ENCODE assay signal across 19 cellular contexts in the genomic region with DNA sequence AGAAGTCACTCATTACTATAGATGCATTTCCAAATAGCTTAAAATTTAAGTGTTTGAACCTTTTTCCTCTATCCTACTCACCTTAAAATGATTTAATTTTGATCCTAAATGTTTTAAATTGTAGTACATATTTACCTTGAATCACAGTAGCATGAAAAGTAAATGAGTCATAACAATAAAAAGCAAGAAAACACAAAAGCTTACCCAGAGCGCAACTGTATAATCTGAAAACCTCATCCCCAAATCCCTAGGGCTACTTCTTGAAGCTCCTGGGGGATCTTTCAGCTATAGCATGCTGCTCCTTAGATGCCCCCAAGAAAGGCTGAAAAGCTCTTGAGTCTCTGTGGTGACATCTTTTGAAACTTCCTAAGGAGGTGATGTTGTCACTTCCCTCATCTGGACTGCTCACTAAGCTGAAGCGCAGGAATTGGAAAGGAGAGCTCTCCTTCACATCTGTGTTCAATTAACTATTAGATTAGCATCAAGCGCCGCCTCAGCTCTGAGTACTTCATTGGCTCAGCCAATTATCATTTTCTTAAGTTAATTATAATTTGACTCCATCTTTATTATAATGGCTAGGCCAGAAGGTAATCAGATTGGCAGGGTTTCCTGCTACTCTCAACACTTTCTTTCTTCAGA.
"Had no signal": no experiment of that assay in that cellular context is flagged by ENCODE, and none has a peak within 500 bp of the region (broad histone marks: within the 10 kb centered on the region; RNA-seq: fewer than 3 reads in every experiment).

No MANE protein-coding gene starts in this region.

- H3K27ac ChIP-seq: dorsolateral prefrontal cortex, heart left ventricle, tibial artery, uterus had no signal

- H3K27me3 ChIP-seq: dorsolateral prefrontal cortex, heart left ventricle, tibial artery, uterus had no signal

- H3K27ac Mint-ChIP-seq: activated CD4-positive, alpha-beta T cell treated with anti-CD3 and anti-CD28 coated beads, Interleukin-2, amount 10 ng/mL, durations not matched to agents 24 days and 14 days; activated CD8-positive, alpha-beta T cell treated with anti-CD3 and anti-CD28 coated beads, Interleukin-2, amount 10 ng/mL, durations not matched to agents 7 days and 5 days; activated naive CD8-positive, alpha-beta T cell treated with anti-CD3 and anti-CD28 coated beads, Interleukin-2, amount 10 ng/mL, durations not matched to agents 7 days and 5 days; activated T-helper 1 cell treated with anti-CD3 and anti-CD28 coated beads, Interleukin-12 subunit alpha, Interleukin-12 subunit beta, Interleukin-2, Interleukin-4 antibody, amounts not matched to agents 30 ng/mL and 10 ng/mL and 1 ng/mL, durations not matched to agents 14 hours and 24 hours and 36 hours; immature natural killer cell; natural killer cell treated with Interleukin-12 subunit alpha and Interleukin-12 subunit beta and Interleukin-15 and Interleukin-18, amount 100 ng/mL, for 72 hours; stimulated activated memory B cell treated with anti-CD40 and anti-IgM and Interleukin-4, amounts not matched to agents 10 μg/mL and 1 μg/mL and 100 μg/mL, for 72 hours; T-helper 2 cell treated with Interferon-gamma antibody and Interleukin-4, amounts not matched to agents 5 μg/mL and 100 μg/mL, for 36 hours had no signal

- H3K9me3 Mint-ChIP-seq: activated CD4-positive, alpha-beta T cell treated with anti-CD3 and anti-CD28 coated beads, Interleukin-2, amount 10 ng/mL, durations not matched to agents 24 days and 14 days; activated naive CD8-positive, alpha-beta T cell treated with anti-CD3 and anti-CD28 coated beads, Interleukin-2, amount 10 ng/mL, durations not matched to agents 7 days and 5 days; activated T-helper 1 cell treated with anti-CD3 and anti-CD28 coated beads, Interleukin-12 subunit alpha, Interleukin-12 subunit beta, Interleukin-2, Interleukin-4 antibody, amounts not matched to agents 30 ng/mL and 10 ng/mL and 1 ng/mL, durations not matched to agents 14 hours and 24 hours and 36 hours; stimulated activated memory B cell treated with anti-CD40 and anti-IgM and Interleukin-4, amounts not matched to agents 10 μg/mL and 1 μg/mL and 100 μg/mL, for 72 hours; T-helper 2 cell treated with Interferon-gamma antibody and Interleukin-4, amounts not matched to agents 5 μg/mL and 100 μg/mL, for 36 hours had no signal

- H3K4me3 ChIP-seq: dorsolateral prefrontal cortex, heart left ventricle, tibial artery, uterus had no signal

- H3K27me3 Mint-ChIP-seq: activated CD4-positive, alpha-beta T cell treated with anti-CD3 and anti-CD28 coated beads, Interleukin-2, amount 10 ng/mL, durations not matched to agents 24 days and 14 days; activated naive CD8-positive, alpha-beta T cell treated with anti-CD3 and anti-CD28 coated beads, Interleukin-2, amount 10 ng/mL, durations not matched to agents 7 days and 5 days; natural killer cell treated with Interleukin-12 subunit alpha and Interleukin-12 subunit beta and Interleukin-15 and Interleukin-18, amount 100 ng/mL, for 72 hours; stimulated activated memory B cell treated with anti-CD40 and anti-IgM and Interleukin-4, amounts not matched to agents 10 μg/mL and 1 μg/mL and 100 μg/mL, for 72 hours had no signal

- ATAC-seq: activated CD8-positive, alpha-beta T cell treated with anti-CD3 and anti-CD28 coated beads, Interleukin-2, amount 10 ng/mL, durations not matched to agents 7 days and 5 days; heart left ventricle; natural killer cell treated with Interleukin-12 subunit alpha and Interleukin-12 subunit beta and Interleukin-15 and Interleukin-18, amount 100 ng/mL, for 72 hours; stimulated activated memory B cell treated with anti-CD40 and anti-IgM and Interleukin-4, amounts not matched to agents 10 μg/mL and 1 μg/mL and 100 μg/mL, for 72 hours had no signal

- H3K4me3 Mint-ChIP-seq: activated CD4-positive, alpha-beta T cell treated with anti-CD3 and anti-CD28 coated beads, Interleukin-2, amount 10 ng/mL, durations not matched to agents 24 days and 14 days; activated CD8-positive, alpha-beta T cell treated with anti-CD3 and anti-CD28 coated beads, Interleukin-2, amount 10 ng/mL, durations not matched to agents 7 days and 5 days; activated naive CD8-positive, alpha-beta T cell treated with anti-CD3 and anti-CD28 coated beads, Interleukin-2, amount 10 ng/mL, durations not matched to agents 7 days and 5 days; activated T-helper 1 cell treated with anti-CD3 and anti-CD28 coated beads, Interleukin-12 subunit alpha, Interleukin-12 subunit beta, Interleukin-2, Interleukin-4 antibody, amounts not matched to agents 30 ng/mL and 10 ng/mL and 1 ng/mL, durations not matched to agents 14 hours and 24 hours and 36 hours; immature natural killer cell; natural killer cell treated with Interleukin-12 subunit alpha and Interleukin-12 subunit beta and Interleukin-15 and Interleukin-18, amount 100 ng/mL, for 72 hours; stimulated activated memory B cell treated with anti-CD40 and anti-IgM and Interleukin-4, amounts not matched to agents 10 μg/mL and 1 μg/mL and 100 μg/mL, for 72 hours; T-helper 2 cell treated with Interferon-gamma antibody and Interleukin-4, amounts not matched to agents 5 μg/mL and 100 μg/mL, for 36 hours had no signal

- H3K36me3 Mint-ChIP-seq: activated naive CD8-positive, alpha-beta T cell treated with anti-CD3 and anti-CD28 coated beads, Interleukin-2, amount 10 ng/mL, durations not matched to agents 7 days and 5 days; natural killer cell treated with Interleukin-12 subunit alpha and Interleukin-12 subunit beta and Interleukin-15 and Interleukin-18, amount 100 ng/mL, for 72 hours; stimulated activated memory B cell treated with anti-CD40 and anti-IgM and Interleukin-4, amounts not matched to agents 10 μg/mL and 1 μg/mL and 100 μg/mL, for 72 hours had no signal

- H3K36me3 ChIP-seq: heart left ventricle, tibial artery, uterus had no signal

- H3K4me1 Mint-ChIP-seq: activated CD4-positive, alpha-beta T cell treated with anti-CD3 and anti-CD28 coated beads, Interleukin-2, amount 10 ng/mL, durations not matched to agents 24 days and 14 days; activated naive CD8-positive, alpha-beta T cell treated with anti-CD3 and anti-CD28 coated beads, Interleukin-2, amount 10 ng/mL, durations not matched to agents 7 days and 5 days; immature natural killer cell; stimulated activated memory B cell treated with anti-CD40 and anti-IgM and Interleukin-4, amounts not matched to agents 10 μg/mL and 1 μg/mL and 100 μg/mL, for 72 hours had no signal

- DNase-seq: activated CD4-positive, alpha-beta T cell treated with anti-CD3 and anti-CD28 coated beads, Interleukin-2, amount 10 ng/mL, durations not matched to agents 24 days and 14 days; activated CD4-positive, CD25-positive, alpha-beta regulatory T cell; activated CD8-positive, alpha-beta memory T cell treated with anti-CD3 and anti-CD28 coated beads, Interleukin-2, amount 50 U/mL, for 4 hours; activated CD8-positive, alpha-beta T cell treated with anti-CD3 and anti-CD28 coated beads, Interleukin-2, amount 10 ng/mL, durations not matched to agents 7 days and 5 days; activated naive CD8-positive, alpha-beta T cell treated with anti-CD3 and anti-CD28 coated beads, Interleukin-2, amount 10 ng/mL, durations not matched to agents 7 days and 5 days; anterior cingulate cortex; dorsolateral prefrontal cortex; heart left ventricle; immature natural killer cell; mesenchymal stem cell; nucleus accumbens; posterior cingulate gyrus; retina; tibial artery; uterus had no signal

- H3K9me3 ChIP-seq: heart left ventricle, tibial artery, uterus had no signal

- H3K4me1 ChIP-seq: heart left ventricle, tibial artery, uterus had no signal
